17 cellular contexts compared by ENCODE assay signal in genomic region chr11:4167758-4168157, GRCh38.
"Had no signal": no experiment of that assay in that cellular context is flagged by ENCODE, and none has a peak within 500 bp of the region (broad histone marks: within the 10 kb centered on the region; RNA-seq: fewer than 3 reads in every experiment).

No MANE protein-coding gene starts in this region.

- H3K9me3 ChIP-seq: heart left ventricle, neutrophil, psoas muscle, right lobe of liver had no signal

- H3K27ac ChIP-seq: heart left ventricle, neutrophil, psoas muscle, right lobe of liver had no signal

- H3K4me3 Mint-ChIP-seq: dendritic cell treated with granulocyte-macrophage colony-stimulating factor and Interleukin-4, amounts not matched to agents 40 ng/mL and 50 ng/mL, for 4 days; mesothelial cell of epicardium; nephron; stimulated activated naive B cell treated with anti-CD40 and anti-IgM and Interleukin-4, amounts not matched to agents 10 μg/mL and 1 μg/mL and 100 μg/mL, for 72 hours had no signal

- H3K36me3 Mint-ChIP-seq: mesothelial cell of epicardium; stimulated activated naive B cell treated with anti-CD40 and anti-IgM and Interleukin-4, amounts not matched to agents 10 μg/mL and 1 μg/mL and 100 μg/mL, for 72 hours had no signal

- H3K4me3 ChIP-seq: heart left ventricle, psoas muscle, right lobe of liver had no signal

- H3K27ac Mint-ChIP-seq: dendritic cell treated with granulocyte-macrophage colony-stimulating factor and Interleukin-4, amounts not matched to agents 40 ng/mL and 50 ng/mL, for 4 days; mesothelial cell of epicardium; nephron; stimulated activated naive B cell treated with anti-CD40 and anti-IgM and Interleukin-4, amounts not matched to agents 10 μg/mL and 1 μg/mL and 100 μg/mL, for 72 hours had no signal

- DNase-seq: cerebellar nuclear complex; erythroblast; heart left ventricle; hippocampal formation; kidney glomerular epithelial cell; psoas muscle; retina; stimulated activated CD4-positive, alpha-beta T cell treated with anti-CD3 and anti-CD28 coated beads, Interleukin-4, amount 100 ng/mL, for 1 hour; stimulated activated CD8-positive, alpha-beta memory T cell treated with anti-CD3 and anti-CD28 coated beads, Interleukin-4, amount 100 ng/mL, for 48 hours; stimulated activated naive B cell treated with anti-CD40 and anti-IgM and Interleukin-4, amounts not matched to agents 10 μg/mL and 1 μg/mL and 100 μg/mL, for 72 hours; trophoblast cell had no signal

- H3K4me1 Mint-ChIP-seq: mesothelial cell of epicardium, nephron had no signal

- H3K4me1 ChIP-seq: heart left ventricle, psoas muscle, right lobe of liver had no signal

- H3K27me3 ChIP-seq: heart left ventricle, neutrophil, right lobe of liver had no signal

- H3K36me3 ChIP-seq: heart left ventricle, neutrophil, right lobe of liver had no signal

- ATAC-seq: heart left ventricle; left lobe of liver; psoas muscle; stimulated activated naive B cell treated with anti-CD40 and anti-IgM and Interleukin-4, amounts not matched to agents 10 μg/mL and 1 μg/mL and 100 μg/mL, for 72 hours had no signal

- H3K9me3 Mint-ChIP-seq: dendritic cell treated with granulocyte-macrophage colony-stimulating factor and Interleukin-4, amounts not matched to agents 40 ng/mL and 50 ng/mL, for 4 days; stimulated activated naive B cell treated with anti-CD40 and anti-IgM and Interleukin-4, amounts not matched to agents 10 μg/mL and 1 μg/mL and 100 μg/mL, for 72 hours had no signal

- H3K27me3 Mint-ChIP-seq: stimulated activated naive B cell treated with anti-CD40 and anti-IgM and Interleukin-4, amounts not matched to agents 10 μg/mL and 1 μg/mL and 100 μg/mL, for 72 hours had no signal
